15 cellular contexts compared by ENCODE assay signal in the genomic region with DNA sequence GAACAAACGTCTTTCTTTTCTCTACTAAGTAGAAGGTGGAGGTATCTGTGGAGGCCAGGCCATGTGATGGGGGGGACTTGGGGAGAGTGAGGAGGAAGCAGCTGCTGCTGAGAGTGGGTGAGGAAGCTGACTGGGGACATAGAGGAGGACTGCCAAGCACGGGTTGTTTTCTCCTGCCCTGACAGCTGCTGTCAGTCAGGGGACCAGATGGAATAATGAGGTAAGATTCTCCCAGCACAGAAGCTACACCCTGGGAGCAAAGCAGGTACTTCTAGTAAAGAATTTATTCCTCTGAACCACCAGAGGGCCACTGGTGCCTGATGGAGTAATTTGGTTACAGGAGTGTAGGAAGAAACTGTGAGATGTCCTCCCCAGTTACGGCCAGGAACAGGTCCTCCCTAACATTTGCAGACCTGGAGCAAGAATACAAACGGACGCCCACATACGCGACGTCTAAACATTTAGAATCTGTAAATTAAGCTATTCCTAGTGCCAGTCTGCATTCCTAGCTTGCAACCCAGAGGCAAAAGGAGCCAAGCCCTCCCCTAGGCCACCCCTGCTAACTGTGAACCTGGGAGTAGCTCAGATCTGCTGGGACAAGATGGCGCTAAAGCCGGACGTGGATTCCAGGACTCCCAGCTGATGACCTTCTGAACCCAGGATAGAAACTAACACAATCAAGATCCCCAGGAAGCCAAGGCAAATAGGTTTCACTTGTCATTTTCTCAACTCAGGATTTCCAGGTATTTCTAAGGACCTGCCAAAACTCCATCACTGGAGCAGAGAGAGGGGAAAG. TPM values are rescaled to one million over a fixed set of nuclear protein-coding genes. Genes with fewer than 3 reads are reported as not detected.
DNase-seq lines count a peak whose midpoint lies in the region; ATAC-seq and TF ChIP-seq lines count a peak whose summit lies in the region.
"Had no signal": no experiment of that assay in that cellular context is flagged by ENCODE, and none has a peak within 500 bp of the region (broad histone marks: within the 10 kb centered on the region; RNA-seq: fewer than 3 reads in every experiment).

No MANE protein-coding gene starts in this region.

- ATAC-seq in GM19324 (IDR thresholded peaks at IDR 0.05; ENCODE audit: low FRiP score, unreplicated experiment): no peak
- ATAC-seq in GM18907 (IDR thresholded peaks at IDR 0.05; ENCODE audit: unreplicated experiment): no peak
- ATAC-seq in GM21619 (IDR thresholded peaks at IDR 0.05; ENCODE audit: unreplicated experiment): no peak
- ATAC-seq: psoas muscle; stimulated activated naive CD8-positive, alpha-beta T cell treated with anti-CD3 and anti-CD28 coated beads, Interleukin-15, amount 100 ng/mL, for 72 hours had no signal

- CTCF ChIA-PET in HEK293T (lab: Yijun Ruan, JAX): interaction anchor here (1.1 to 1.3 kb wide), 2 partner anchors 10 to 11 kb away, joined by 3 to 4 read pairs; no protein-coding TSS in a partner anchor

- TF ChIP-seq CTCF in 22Rv1 (IDR thresholded peaks at IDR 0.05): 0 out of 2 replicates have a peak, but pooled peaks have one; percentile 10

- in situ Hi-C loops in G401 (cut with HindIII; ENCODE audit: low sequenced_read_pairs): no loop called here

- no peak overlapping the region for H3K27ac ChIP-seq in 22Rv1
- H3K27ac ChIP-seq: psoas muscle, SK-N-MC had no signal

- DNase-seq in G401 (ENCODE audit: low spot score) (peak; percentile 91), NAMALWA (ENCODE audit: low spot score) (peak; percentile 25), cerebellar nuclear complex (lab: John Stamatoyannopoulos, UW) (peak; percentile 33 to 62), HEK293T (ENCODE audit: extremely low spot score) (no peak)
- DNase-seq: activated CD4-positive, alpha-beta T cell treated with anti-CD3 and anti-CD28 coated beads, Interleukin-2, amount 50 U/mL, for 48 hours; mesenchymal stem cell; NCI-H510A; psoas muscle; stimulated activated CD4-positive, alpha-beta T cell treated with anti-CD3 and anti-CD28 coated beads, Interleukin-4, amount 100 ng/mL, for 1 hour; stimulated activated naive CD8-positive, alpha-beta T cell treated with anti-CD3 and anti-CD28 coated beads, Interleukin-15, amount 100 ng/mL, for 72 hours had no signal

- POLR2A ChIA-PET in HEK293T (lab: Yijun Ruan, JAX): no interaction called here

TF ChIP-seq in HEK293T, 16 proteins besides CTCF, POLR2A, EP300 and RAD21:
- TF ChIP-seq FOXK2 (IDR thresholded peaks at IDR 0.05): no peak
- no peak for TF ChIP-seq HDGF (IDR thresholded peaks at IDR 0.05; ENCODE audit: borderline replicate concordance)
- no peak for TF ChIP-seq TARDBP (IDR thresholded peaks at IDR 0.05)
- no peak for TF ChIP-seq ELF4 (IDR thresholded peaks at IDR 0.05)
- no peak for TF ChIP-seq ZNF384 (IDR thresholded peaks at IDR 0.05)
- TF ChIP-seq CTBP1 (IDR thresholded peaks at IDR 0.05; ENCODE audit: borderline replicate concordance): no peak
- TF ChIP-seq SP1 (IDR thresholded peaks at IDR 0.05): no peak
- no peak for TF ChIP-seq FOXM1 (IDR thresholded peaks at IDR 0.05; ENCODE audit: borderline replicate concordance)
- TF ChIP-seq FOXA1 (IDR thresholded peaks at IDR 0.05): no peak
- TF ChIP-seq ARNT (IDR thresholded peaks at IDR 0.05): no peak

RNA-seq across cellular contexts. Expression of gene CRYGS, which starts 14.8 kb away (rescaled TPM):
- total RNA-seq in G401 (2014; rRNA removed; shearing (Covaris generic)): 0.37 and 2.0 TPM in 2 replicates

RNA-seq across cellular contexts. Expression of gene TBCCD1, which starts 37.7 kb away (rescaled TPM):
- 27.7 and 37.1 TPM in 2 replicates for total RNA-seq in G401 (2014; rRNA removed; shearing (Covaris generic))

RNA-seq across cellular contexts. Expression of gene DNAJB11, which starts 41.1 kb away (rescaled TPM):
- total RNA-seq in G401 (2014; rRNA removed; shearing (Covaris generic)): 41.7 and 78.6 TPM in 2 replicates
